Comparison of ENCODE assay signal across 8 cellular contexts in the genomic region with DNA sequence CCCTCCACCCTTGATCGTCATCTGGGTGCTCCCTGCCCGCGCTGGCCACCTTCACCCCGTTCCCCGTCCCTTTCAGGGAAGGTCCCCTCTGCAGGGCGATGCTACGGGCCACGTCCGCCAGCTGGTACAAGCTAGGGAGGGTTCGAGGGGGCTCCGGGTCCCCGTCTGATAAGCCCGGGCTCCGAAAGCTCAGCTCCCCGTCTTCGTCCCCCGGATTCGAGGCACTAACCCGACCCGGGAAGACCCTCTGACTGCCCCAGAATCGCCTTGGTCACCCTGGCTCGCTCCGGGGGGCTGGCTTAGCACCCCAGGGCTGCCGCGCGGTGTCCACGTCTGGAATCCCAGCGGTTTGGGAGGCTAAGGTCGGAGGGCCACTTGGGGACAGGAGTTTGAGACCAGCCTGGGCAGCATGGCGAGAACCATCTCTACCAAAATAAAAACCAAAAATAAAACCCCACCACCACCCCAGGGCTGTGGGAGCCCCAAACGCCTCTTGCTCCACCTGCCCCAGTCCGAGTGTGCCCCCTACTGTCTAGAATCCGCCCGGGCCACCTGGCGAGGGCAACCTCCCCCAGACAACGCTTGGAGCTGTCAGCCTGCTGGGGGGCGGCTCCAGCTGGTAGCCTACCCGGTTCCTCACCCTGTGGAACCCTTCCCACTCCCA. TPM values are rescaled to one million over a fixed set of nuclear protein-coding genes. Genes with fewer than 3 reads are reported as not detected.
DNase-seq lines count a peak whose midpoint lies in the region; ATAC-seq and TF ChIP-seq lines count a peak whose summit lies in the region.

No MANE protein-coding gene starts in this region.

- DNase-seq in DMS53 treated with DMSO at 0.1 percent for 48 hours (lab: John Stamatoyannopoulos, UW; ENCODE audit: unreplicated experiment) (peak; percentile 8), chondrocyte (ENCODE audit: low spot score) (no peak), right lobe of liver (peak; percentile 73 to 85 (median 81)), NCI-H1417 treated with DMSO at 0.1 percent for 48 hours (lab: John Stamatoyannopoulos, UW) (no peak)
- DNase-seq in stimulated activated CD8-positive, alpha-beta memory T cell treated with anti-CD3 and anti-CD28 coated beads, Interleukin-12 subunit alpha, Interleukin-12 subunit beta, amount 100 ng/mL, for 1 hour (ENCODE audit: low read depth), result peak; percentile 51

- H3K27me3 ChIP-seq in right lobe of liver, result no peaks in the 10 kb centered on the region

- ATAC-seq in activated CD4-positive, CD25-positive, alpha-beta regulatory T cell treated with anti-CD3 and anti-CD28 coated beads, Interleukin-2, amount 50 U/mL, for 24 hours, result peak; percentile 26 to 36
- ATAC-seq in right lobe of liver (peak; percentile 50 to 65 (median 62)), HG03342 (IDR thresholded peaks at IDR 0.05; ENCODE audit: unreplicated experiment) (no peak)

- peaks cover 0 to 14% (median 0%) of the 10 kb centered on the region in 4 donors for H3K4me1 ChIP-seq in right lobe of liver

- TF ChIP-seq CTCF in LNCAP (IDR thresholded peaks at IDR 0.05) (peak; percentile 47; the same call in 1 of the 2 replicates), chondrocyte (IDR thresholded peaks at IDR 0.05) (peak; percentile 75), right lobe of liver (IDR thresholded peaks at IDR 0.05) (peak; percentile 60 to 80 (median 68))

- WGBS in right lobe of liver (ENCODE audit: insufficient coverage, low coverage, low lambda C conversion rate, missing lambda C conversion rate), result under 1% methylated on average over 15 of the region's 38 CpGs

- no peaks in the 10 kb centered on the region for H3K36me3 Mint-ChIP-seq in chondrocyte (ENCODE audit: low read depth)

- no peak for TF ChIP-seq POLR2A in right lobe of liver (IDR thresholded peaks at IDR 0.05)

- no peak overlapping the region for H3K27ac Mint-ChIP-seq in chondrocyte (ENCODE audit: unreplicated experiment)

- peak overlapping the region; percentile 56 to 83 (median 77) for H3K27ac ChIP-seq in right lobe of liver

- peaks cover 6% of the 10 kb centered on the region for H3K27me3 Mint-ChIP-seq in chondrocyte (ENCODE audit: low read depth)

- H3K4me3 ChIP-seq in right lobe of liver, result peak overlapping the region; percentile 54 to 63 (median 54)

- intact Hi-C loops in right lobe of liver (cut with DNase I), result loop anchor here (5.0 kb wide), 1 partner anchor 57 kb away; no protein-coding TSS in a partner anchor

- H3K9me3 Mint-ChIP-seq in chondrocyte (ENCODE audit: low read depth), result no peaks in the 10 kb centered on the region

- H3K36me3 ChIP-seq in right lobe of liver, result no peaks in the 10 kb centered on the region

- no peaks in the 10 kb centered on the region for H3K9me3 ChIP-seq in right lobe of liver

- peak overlapping the region; percentile 68 for H3K4me3 Mint-ChIP-seq in chondrocyte (ENCODE audit: unreplicated experiment)

- H3K4me1 Mint-ChIP-seq in chondrocyte (ENCODE audit: low read depth), result peaks cover 7% of the 10 kb centered on the region

RNA-seq across cellular contexts. Expression of gene SLC43A2, which starts 1.1 kb away (rescaled TPM):
- total RNA-seq in chondrocyte (3.0 to 3.7 TPM (median 3.3 TPM) in 3 replicates), right lobe of liver (1 to 10 TPM; 1.4 to 8.9 (median 5.1) TPM)

RNA-seq across cellular contexts. Expression of gene SCARF1, which starts 15.8 kb away (rescaled TPM):
- total RNA-seq in chondrocyte (0.42 to 0.64 TPM (median 0.51 TPM) in 3 replicates), right lobe of liver (10 to 100 TPM in 2 of 6 experiments, 1 to 10 TPM in 4; 6.9 to 16.9 (median 8.4) TPM)

RNA-seq across cellular contexts. Expression of gene RILP, which starts 19.9 kb away (rescaled TPM):
- total RNA-seq in chondrocyte, result 1.8 to 2.0 TPM (median 1.8 TPM) in 3 replicates
- 10 to 100 TPM; 14.6 to 47.3 (median 23.9) TPM for total RNA-seq in right lobe of liver

RNA-seq across cellular contexts. Expression of gene PRPF8, which starts 54.9 kb away (rescaled TPM):
- total RNA-seq in chondrocyte, result 164 to 235 TPM (median 164 TPM) in 3 replicates
- 100 to 1,000 TPM in 3 of 6 experiments, 10 to 100 TPM in 3; 79.3 to 116 (median 102) TPM for total RNA-seq in right lobe of liver

Comparison
In these comparisons a context has a peak if more than half of its experiments do, and no peak if none do; other contexts are left out.
1. DNase-seq: peak in DMS53 treated with DMSO at 0.1 percent for 48 hours (single experiment), right lobe of liver (3 of 3) and stimulated activated CD8-positive, alpha-beta memory T cell treated with anti-CD3 and anti-CD28 coated beads, Interleukin-12 subunit alpha, Interleukin-12 subunit beta, amount 100 ng/mL, for 1 hour (single experiment); none in chondrocyte (single experiment) and NCI-H1417 treated with DMSO at 0.1 percent for 48 hours (single experiment).
2. Peak in every context shown above with its lines, with median percentiles within 50 percentile points of each other: CTCF ChIP-seq.